In genomic region chr10:86004310-86004709, GRCh38 we compare ENCODE assay signal across 20 cellular contexts.
A peak's percentile ranks its signal among the peaks of the same experiment; 100 is the strongest.
DNase-seq lines count a peak whose midpoint lies in the region; TF ChIP-seq lines count a peak whose summit lies in the region.
"Had no signal": no experiment of that assay in that cellular context is flagged by ENCODE, and none has a peak within 500 bp of the region (broad histone marks: within the 10 kb centered on the region; RNA-seq: fewer than 3 reads in every experiment).

No MANE protein-coding gene starts in this region.

- no peaks in the 10 kb centered on the region for H3K36me3 Mint-ChIP-seq in glutamatergic neuron (ENCODE audit: unreplicated experiment)
- H3K36me3 Mint-ChIP-seq: CD14-positive monocyte; CD8-positive, alpha-beta memory T cell had no signal

- H3K4me3 Mint-ChIP-seq in glutamatergic neuron (ENCODE audit: unreplicated experiment), result no peak overlapping the region
- H3K4me3 Mint-ChIP-seq: CD14-positive monocyte; CD4-positive, alpha-beta T cell; CD8-positive, alpha-beta memory T cell had no signal

- peak overlapping the region; percentile 96 for H3K27ac Mint-ChIP-seq in glutamatergic neuron (ENCODE audit: unreplicated experiment)
- H3K27ac Mint-ChIP-seq: CD14-positive monocyte; CD4-positive, alpha-beta T cell; CD8-positive, alpha-beta memory T cell had no signal

- no peaks in the 10 kb centered on the region for H3K27me3 ChIP-seq in dorsolateral prefrontal cortex
- H3K27me3 ChIP-seq: BE2C; BLaER1 treated with 17β-estradiol and CSF1 and Interleukin-3, amounts not matched to agents 10 nM and 100 nM had no signal

- no peaks in the 10 kb centered on the region for H3K27me3 Mint-ChIP-seq in glutamatergic neuron (ENCODE audit: unreplicated experiment)

- intact Hi-C loops in dorsolateral prefrontal cortex (cut with DNase I), result loop anchor here in 1 of 2 donors (10.0 kb wide), 1 partner anchor 80 kb away; no protein-coding TSS in a partner anchor

- H3K27ac ChIP-seq in dorsolateral prefrontal cortex, result no peak overlapping the region
- H3K27ac ChIP-seq: A549; BLaER1 treated with 17β-estradiol and CSF1 and Interleukin-3, amounts not matched to agents 10 nM and 100 nM had no signal

- peaks cover 22% of the 10 kb centered on the region for H3K4me1 Mint-ChIP-seq in glutamatergic neuron (ENCODE audit: low read depth, unreplicated experiment)
- H3K4me1 Mint-ChIP-seq: CD14-positive monocyte; CD8-positive, alpha-beta memory T cell had no signal

- TF ChIP-seq CTCF in glutamatergic neuron (IDR thresholded peaks at IDR 0.05; ENCODE audit: partially characterized antibody, unreplicated experiment) (no peak), dorsolateral prefrontal cortex (IDR thresholded peaks at IDR 0.05 in 54 of 56, conservative IDR thresholded peaks at IDR 0.05 in 2 of 56; ENCODE audit: low read depth in 1 of 56, partially characterized antibody in 56 of 56) (no peak)

- DNase-seq in NCI-H82 (lab: John Stamatoyannopoulos, UW) (peak; percentile 42), NCI-H82 treated with DMSO at 0.1 percent for 48 hours (lab: John Stamatoyannopoulos, UW; ENCODE audit: unreplicated experiment) (no peak), DMS 273 treated with DMSO at 0.1 percent for 48 hours (lab: John Stamatoyannopoulos, UW) (peak; percentile 17), NCI-H446 treated with DMSO at 0.1 percent for 48 hours (lab: John Stamatoyannopoulos, UW) (peak; percentile 29), glutamatergic neuron (no peak), superior temporal gyrus (ENCODE audit: extremely low spot score) (no peak), dorsolateral prefrontal cortex (no peak)
- DNase-seq: 8988T; ACHN; AML-193; BE2C; CD4-positive, alpha-beta T cell; CD8-positive, alpha-beta memory T cell; DMS153; DND-41; GOT3 had no signal

- peaks cover 3% of the 10 kb centered on the region for H3K9me3 Mint-ChIP-seq in glutamatergic neuron (ENCODE audit: unreplicated experiment)
- H3K9me3 Mint-ChIP-seq: CD14-positive monocyte; CD4-positive, alpha-beta T cell; CD8-positive, alpha-beta memory T cell had no signal

- no peak overlapping the region for H3K4me3 ChIP-seq in dorsolateral prefrontal cortex
- H3K4me3 ChIP-seq: A549; BLaER1 treated with 17β-estradiol and CSF1 and Interleukin-3, amounts not matched to agents 10 nM and 100 nM; HAP-1 had no signal

Comparison
In these comparisons a context has a peak if more than half of its experiments do, and no peak if none do; other contexts are left out.
1. DNase-seq: peak in NCI-H82 (single experiment), DMS 273 treated with DMSO at 0.1 percent for 48 hours (single experiment) and NCI-H446 treated with DMSO at 0.1 percent for 48 hours (single experiment); none in NCI-H82 treated with DMSO at 0.1 percent for 48 hours (single experiment), glutamatergic neuron (single experiment), superior temporal gyrus (single experiment) and dorsolateral prefrontal cortex (0 of 10).